Comparison of ENCODE assay signal across 19 cellular contexts in the genomic region with DNA sequence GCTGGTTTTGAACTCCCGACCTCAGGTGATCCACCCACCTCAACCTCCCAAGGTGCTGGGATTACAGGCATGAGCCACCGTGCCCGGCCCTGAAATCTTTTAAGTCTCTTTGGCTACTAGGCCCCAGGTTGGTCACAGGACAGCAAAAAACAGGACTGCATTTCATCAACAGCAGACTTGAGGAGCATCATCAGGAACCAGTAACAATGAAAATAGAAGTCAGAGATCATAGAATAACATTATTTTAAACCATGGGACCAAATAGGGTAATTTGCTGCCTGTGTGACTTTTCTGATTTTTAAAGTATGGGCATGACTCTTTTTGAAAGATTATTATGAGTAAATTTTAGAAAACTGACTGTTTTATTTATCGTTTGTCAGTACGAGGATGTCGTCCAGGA. TPM values are rescaled to one million over a fixed set of nuclear protein-coding genes. Genes with fewer than 3 reads are reported as not detected.
"Had no signal": no experiment of that assay in that cellular context is flagged by ENCODE, and none has a peak within 500 bp of the region (broad histone marks: within the 10 kb centered on the region; RNA-seq: fewer than 3 reads in every experiment).

No MANE protein-coding gene starts in this region.

- DNase-seq: activated CD4-positive, alpha-beta T cell treated with anti-CD3 and anti-CD28 coated beads for 1 hour; activated CD8-positive, alpha-beta T cell treated with anti-CD3 and anti-CD28 coated beads for 36 hours; activated naive CD4-positive, alpha-beta T cell treated with Interleukin-2 at 50 U/mL for 16 hours; body of pancreas; caudate nucleus; colonic mucosa; hippocampal formation; left lung; mammary epithelial cell; Right ventricle myocardium superior; SK-N-SH; stimulated activated CD4-positive, alpha-beta T cell treated with anti-CD3 and anti-CD28 coated beads, Interleukin-12 subunit alpha, Interleukin-12 subunit beta, amount 100 ng/mL, for 4 hours; stimulated activated naive CD4-positive, alpha-beta T cell; T-cell; T1000 had no signal

- H3K27me3 ChIP-seq: body of pancreas, colonic mucosa, left lung, tibial nerve had no signal

- ATAC-seq: activated CD8-positive, alpha-beta T cell treated with anti-CD3 and anti-CD28 coated beads for 36 hours; body of pancreas; esophagus mucosa; left lung; T-cell had no signal

- H3K27ac Mint-ChIP-seq: activated CD8-positive, alpha-beta T cell treated with anti-CD3 and anti-CD28 coated beads for 36 hours had no signal

- H3K27ac ChIP-seq: body of pancreas, colonic mucosa, left lung, tibial nerve had no signal

- H3K4me2 ChIP-seq: SK-N-SH had no signal

- H3K4me3 Mint-ChIP-seq: activated CD8-positive, alpha-beta T cell treated with anti-CD3 and anti-CD28 coated beads for 36 hours; activated T-helper 1 cell treated with anti-CD3 and anti-CD28 coated beads, Interleukin-12 subunit alpha, Interleukin-12 subunit beta, Interleukin-2, Interleukin-4 antibody, amounts not matched to agents 30 ng/mL and 10 ng/mL and 1 ng/mL, durations not matched to agents 14 hours and 24 hours and 36 hours; neural crest cell; T-cell had no signal

- H3K9me3 Mint-ChIP-seq: activated CD8-positive, alpha-beta T cell treated with anti-CD3 and anti-CD28 coated beads for 36 hours; activated T-helper 1 cell treated with anti-CD3 and anti-CD28 coated beads, Interleukin-12 subunit alpha, Interleukin-12 subunit beta, Interleukin-2, Interleukin-4 antibody, amounts not matched to agents 30 ng/mL and 10 ng/mL and 1 ng/mL, durations not matched to agents 14 hours and 24 hours and 36 hours; neural crest cell; T-cell had no signal

- H3K9me2 ChIP-seq: SK-N-SH had no signal

- H3K9me3 ChIP-seq: body of pancreas, colonic mucosa, left lung, SK-N-SH, tibial nerve had no signal

- H3K9ac ChIP-seq: SK-N-SH had no signal

- H3K4me3 ChIP-seq: body of pancreas, colonic mucosa, left lung, tibial nerve had no signal

- H3K4me1 ChIP-seq: colonic mucosa had no signal

- H3K27me3 Mint-ChIP-seq: activated CD8-positive, alpha-beta T cell treated with anti-CD3 and anti-CD28 coated beads for 36 hours; T-cell had no signal

RNA-seq across cellular contexts. Expression of gene SPDYA, which starts 34.2 kb away (rescaled TPM):
- polyA plus RNA-seq: SK-N-SH had no signal
